Comparison of ENCODE assay signal across 27 cellular contexts in the genomic region with DNA sequence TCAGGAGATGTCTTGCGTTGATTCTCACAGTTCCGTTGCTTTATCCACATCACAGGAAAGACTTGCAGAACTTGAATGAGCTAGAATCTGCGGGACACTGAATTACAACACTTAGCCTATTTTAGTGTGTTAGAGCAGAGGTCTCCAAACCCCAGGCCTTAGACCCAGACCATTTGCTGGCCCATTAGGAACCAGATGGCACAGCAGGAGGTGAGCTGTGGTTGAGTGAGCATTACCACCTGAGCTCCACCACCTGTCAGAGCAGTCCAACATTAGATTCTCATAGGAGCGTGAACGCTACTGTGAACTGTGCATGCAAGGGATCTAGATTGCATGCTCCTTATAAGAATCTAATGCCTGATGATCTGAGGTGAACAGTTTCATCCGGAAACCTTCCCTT. TPM values are rescaled to one million over a fixed set of nuclear protein-coding genes. Genes with fewer than 3 reads are reported as not detected.
"Had no signal": no experiment of that assay in that cellular context is flagged by ENCODE, and none has a peak within 500 bp of the region (broad histone marks: within the 10 kb centered on the region; RNA-seq: fewer than 3 reads in every experiment).

No MANE protein-coding gene starts in this region.

- H3K27me3 Mint-ChIP-seq: effector memory CD8-positive, alpha-beta T cell; naive B cell; natural killer cell treated with Interleukin-12 subunit alpha and Interleukin-12 subunit beta and Interleukin-15 and Interleukin-18, amount 100 ng/mL, for 72 hours; progenitor cell of endocrine pancreas; stimulated activated memory B cell treated with anti-CD40 and anti-IgM and Interleukin-4, amounts not matched to agents 10 μg/mL and 1 μg/mL and 100 μg/mL, for 72 hours had no signal

- H3K4me3 Mint-ChIP-seq: effector memory CD8-positive, alpha-beta T cell; mesothelial cell of epicardium; natural killer cell treated with Interleukin-12 subunit alpha and Interleukin-12 subunit beta and Interleukin-15 and Interleukin-18, amount 100 ng/mL, for 72 hours; stimulated activated memory B cell treated with anti-CD40 and anti-IgM and Interleukin-4, amounts not matched to agents 10 μg/mL and 1 μg/mL and 100 μg/mL, for 72 hours had no signal

- H2AFZ ChIP-seq: parathyroid adenoma had no signal

- H3K9me3 Mint-ChIP-seq: effector memory CD8-positive, alpha-beta T cell; mesothelial cell of epicardium; naive B cell; natural killer cell treated with Interleukin-12 subunit alpha and Interleukin-12 subunit beta and Interleukin-15 and Interleukin-18, amount 100 ng/mL, for 72 hours; neural crest cell; stimulated activated memory B cell treated with anti-CD40 and anti-IgM and Interleukin-4, amounts not matched to agents 10 μg/mL and 1 μg/mL and 100 μg/mL, for 72 hours had no signal

- H3K27ac Mint-ChIP-seq: effector memory CD8-positive, alpha-beta T cell; mesothelial cell of epicardium; natural killer cell treated with Interleukin-12 subunit alpha and Interleukin-12 subunit beta and Interleukin-15 and Interleukin-18, amount 100 ng/mL, for 72 hours; progenitor cell of endocrine pancreas; stimulated activated memory B cell treated with anti-CD40 and anti-IgM and Interleukin-4, amounts not matched to agents 10 μg/mL and 1 μg/mL and 100 μg/mL, for 72 hours had no signal

- DNase-seq: cortex of kidney; effector memory CD8-positive, alpha-beta T cell; erythroblast; esophagus squamous epithelium; foreskin melanocyte; mesenchymal stem cell; mucosa of descending colon; naive B cell; right lobe of liver; small intestine; stimulated activated CD4-positive, alpha-beta T cell treated with anti-CD3 and anti-CD28 coated beads, Interleukin-1b, Interleukin-23, amount 100 ng/mL, for 48 hours; stimulated activated CD4-positive, alpha-beta T cell treated with anti-CD3 and anti-CD28 coated beads, Interleukin-4, amount 100 ng/mL, for 4 hours; stimulated activated naive CD8-positive, alpha-beta T cell treated with anti-CD3 and anti-CD28 coated beads, Interleukin-15, Interleukin-2, amounts not matched to agents 100 U/mL and 50 U/mL, for 24 hours; testis; tibial artery; upper lobe of left lung had no signal

- H3K27ac ChIP-seq: esophagus squamous epithelium, parathyroid adenoma, right lobe of liver, testis, tibial artery, upper lobe of left lung had no signal

- H3K27me3 ChIP-seq: esophagus squamous epithelium, right lobe of liver, testis, tibial artery, upper lobe of left lung had no signal

- H3K4me3 ChIP-seq: esophagus squamous epithelium, mucosa of descending colon, right lobe of liver, testis, tibial artery, upper lobe of left lung had no signal

- ATAC-seq: effector memory CD8-positive, alpha-beta T cell; left lobe of liver; mucosa of descending colon; natural killer cell treated with Interleukin-12 subunit alpha and Interleukin-12 subunit beta and Interleukin-15 and Interleukin-18, amount 100 ng/mL, for 72 hours; right lobe of liver; stimulated activated memory B cell treated with anti-CD40 and anti-IgM and Interleukin-4, amounts not matched to agents 10 μg/mL and 1 μg/mL and 100 μg/mL, for 72 hours; stimulated activated naive CD8-positive, alpha-beta T cell treated with anti-CD3 and anti-CD28 coated beads, Interleukin-15, Interleukin-2, amounts not matched to agents 100 U/mL and 50 U/mL, for 24 hours had no signal

- H3K9ac ChIP-seq: parathyroid adenoma had no signal

- H3K9me3 ChIP-seq: esophagus squamous epithelium, mucosa of descending colon, right lobe of liver, testis, tibial artery, upper lobe of left lung had no signal

- FAIRE-seq: endometrium, keratinocyte, small intestine, urothelium cell line had no signal

RNA-seq across cellular contexts. Expression of a gene that starts 43.3 kb away (rescaled TPM):
- total RNA-seq: natural killer cell treated with Interleukin-12 subunit alpha and Interleukin-12 subunit beta and Interleukin-15 and Interleukin-18, amount 100 ng/mL, for 72 hours; osteoblast had no signal
